19 cellular contexts compared by ENCODE assay signal in the genomic region with DNA sequence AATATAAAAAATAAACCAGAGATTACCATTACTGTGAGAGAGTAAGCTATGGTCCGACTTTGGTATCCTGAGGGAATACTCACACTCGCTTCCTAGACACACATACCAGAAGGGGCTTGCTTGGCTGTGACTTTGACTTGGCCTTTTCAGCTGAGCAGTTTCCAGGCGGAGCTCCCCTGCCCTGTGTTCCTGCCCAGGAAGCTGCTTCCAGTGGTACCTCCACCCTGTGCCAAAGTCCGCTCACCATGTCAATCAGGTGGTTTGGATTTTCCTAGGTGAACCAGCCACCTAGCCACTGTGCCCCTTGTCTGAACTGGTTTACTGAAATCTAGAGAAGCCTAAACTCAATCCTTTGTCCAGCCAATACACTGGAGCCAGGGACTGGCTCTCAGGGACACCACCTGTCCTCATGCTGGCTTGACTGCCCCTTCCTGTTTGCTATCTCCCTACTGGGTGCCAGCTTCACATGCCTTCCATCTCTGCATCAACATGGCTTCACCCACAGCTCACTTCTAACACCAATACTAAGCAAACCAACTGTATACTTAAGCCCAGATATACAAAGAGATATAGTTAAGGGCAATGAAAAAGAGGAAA. TPM values are rescaled to one million over a fixed set of nuclear protein-coding genes. Genes with fewer than 3 reads are reported as not detected.
A peak's percentile ranks its signal among the peaks of the same experiment; 100 is the strongest.
DNase-seq lines count a peak whose midpoint lies in the region; ATAC-seq and TF ChIP-seq lines count a peak whose summit lies in the region.
"Had no signal": no experiment of that assay in that cellular context is flagged by ENCODE, and none has a peak within 500 bp of the region (broad histone marks: within the 10 kb centered on the region; RNA-seq: fewer than 3 reads in every experiment).

No MANE protein-coding gene starts in this region.

- no peaks in the 10 kb centered on the region for H3K9me3 ChIP-seq in esophagus squamous epithelium
- H3K9me3 ChIP-seq in gastroesophageal sphincter, result no peaks in the 10 kb centered on the region
- H3K9me3 ChIP-seq: adrenal gland had no signal

- H3K4me3 Mint-ChIP-seq in stimulated activated naive CD8-positive, alpha-beta T cell treated with anti-CD3 and anti-CD28 coated beads, Interleukin-15, Interleukin-2, amounts not matched to agents 100 ng/mL and 50 ng/mL, for 24 hours, result no peak overlapping the region
- no peak overlapping the region for H3K4me3 Mint-ChIP-seq in naive thymus-derived CD8-positive, alpha-beta T cell

- H3K4me3 ChIP-seq in esophagus squamous epithelium (no peak overlapping the region), gastroesophageal sphincter (no peak overlapping the region)
- H3K4me3 ChIP-seq: adrenal gland, dorsolateral prefrontal cortex had no signal

- CTCF ChIA-PET in GM10248 (lab: Yijun Ruan, JAX), result interaction anchor here (0.9 to 1.7 kb wide), 4 partner anchors 10 to 32 kb away, joined by 3 to 6 read pairs (median 3); no protein-coding TSS in a partner anchor

- TF ChIP-seq CTCF in esophagus squamous epithelium (IDR thresholded peaks at IDR 0.05) (no peak), GM10248 (IDR thresholded peaks at IDR 0.05; ENCODE audit: control extremely low read depth, extremely low read depth, low read depth, missing control alignments) (no peak), gastroesophageal sphincter (IDR thresholded peaks at IDR 0.05) (no peak)

- intact Hi-C loops in esophagus squamous epithelium (cut with DNase I), result no loop called here

- ATAC-seq in stimulated activated naive CD8-positive, alpha-beta T cell treated with anti-CD3 and anti-CD28 coated beads, Interleukin-15, Interleukin-2, amounts not matched to agents 100 U/mL and 50 U/mL, for 24 hours, result no peak
- ATAC-seq in naive thymus-derived CD8-positive, alpha-beta T cell, result no peak
- no peak for ATAC-seq in gastroesophageal sphincter
- no peak for ATAC-seq in HG02588 (IDR thresholded peaks at IDR 0.05; ENCODE audit: unreplicated experiment)
- ATAC-seq: foreskin keratinocyte, Panc1 had no signal

- DNase-seq in stimulated activated naive CD8-positive, alpha-beta T cell treated with anti-CD3 and anti-CD28 coated beads, Interleukin-15, Interleukin-2, amounts not matched to agents 100 U/mL and 50 U/mL, for 24 hours, result no peak
- no peak for DNase-seq in esophagus squamous epithelium (lab: John Stamatoyannopoulos, UW)
- DNase-seq in naive thymus-derived CD8-positive, alpha-beta T cell, result no peak
- DNase-seq in GM10248 (ENCODE audit: extremely low spot score), result no peak
- no peak for DNase-seq in OCI-M2 (lab: John Stamatoyannopoulos, UW; ENCODE audit: unreplicated experiment)
- DNase-seq: activated CD4-positive, alpha-beta T cell treated with anti-CD3 and anti-CD28 coated beads, Interleukin-2, amount 50 U/mL, for 4 hours; dorsolateral prefrontal cortex; foreskin keratinocyte; islet precursor cell; NCI-H1105; NCI-H524; nucleus accumbens; stimulated activated CD8-positive, alpha-beta memory T cell treated with anti-CD3 and anti-CD28 coated beads, Interleukin-4, amount 100 ng/mL, for 48 hours; T-helper 1 cell had no signal

- peaks cover 39% of the 10 kb centered on the region for H3K36me3 Mint-ChIP-seq in stimulated activated naive CD8-positive, alpha-beta T cell treated with anti-CD3 and anti-CD28 coated beads, Interleukin-15, Interleukin-2, amounts not matched to agents 100 ng/mL and 50 ng/mL, for 24 hours (ENCODE audit: low read depth)
- H3K36me3 Mint-ChIP-seq in naive thymus-derived CD8-positive, alpha-beta T cell, result peaks cover 0 to 64% (median 19%) of the 10 kb centered on the region in 3 donors

- H3K4me1 ChIP-seq in esophagus squamous epithelium (peaks cover 52 to 87% (median 54%) of the 10 kb centered on the region in 3 donors), gastroesophageal sphincter (peaks cover 0 to 74% (median under 1%) of the 10 kb centered on the region in 3 donors)

- TF ChIP-seq POLR2A in esophagus squamous epithelium (IDR thresholded peaks at IDR 0.05) (no peak), gastroesophageal sphincter (IDR thresholded peaks at IDR 0.05) (no peak)

- H3K27ac ChIP-seq in esophagus squamous epithelium (peak overlapping the region; percentile 29 to 91 (median 76)), gastroesophageal sphincter (peak overlapping the region in 1 of 4 donors; percentile 6)
- H3K27ac ChIP-seq: foreskin keratinocyte had no signal

- WGBS in esophagus squamous epithelium, 2 donors, result 84 to 92% methylated on average over 4 of the region's 4 CpGs
- WGBS in gastroesophageal sphincter (ENCODE audit: low coverage in 1 of 2), 2 donors, result 93% methylated on average over 3 to 4 of the region's 4 CpGs

- H3K4me1 Mint-ChIP-seq in stimulated activated naive CD8-positive, alpha-beta T cell treated with anti-CD3 and anti-CD28 coated beads, Interleukin-15, Interleukin-2, amounts not matched to agents 100 ng/mL and 50 ng/mL, for 24 hours (ENCODE audit: low read depth), result peaks cover 15% of the 10 kb centered on the region
- H3K4me1 Mint-ChIP-seq in naive thymus-derived CD8-positive, alpha-beta T cell, result peaks cover 21 to 46% (median 29%) of the 10 kb centered on the region in 4 donors

- H3K27me3 ChIP-seq in esophagus squamous epithelium, result no peaks in the 10 kb centered on the region
- H3K27me3 ChIP-seq in gastroesophageal sphincter, result no peaks in the 10 kb centered on the region
- H3K27me3 ChIP-seq: adrenal gland, dorsolateral prefrontal cortex, foreskin keratinocyte had no signal

- H3K27me3 Mint-ChIP-seq in stimulated activated naive CD8-positive, alpha-beta T cell treated with anti-CD3 and anti-CD28 coated beads, Interleukin-15, Interleukin-2, amounts not matched to agents 100 ng/mL and 50 ng/mL, for 24 hours, result no peaks in the 10 kb centered on the region
- no peaks in the 10 kb centered on the region for H3K27me3 Mint-ChIP-seq in naive thymus-derived CD8-positive, alpha-beta T cell

- no peak for TF ChIP-seq EP300 in gastroesophageal sphincter (IDR thresholded peaks at IDR 0.05)

- H3K36me3 ChIP-seq in esophagus squamous epithelium (peaks cover 15 to 65% (median 30%) of the 10 kb centered on the region in 3 donors), gastroesophageal sphincter (peaks cover 0 to 70% of the 10 kb centered on the region in 2 donors)

- POLR2A ChIA-PET in naive thymus-derived CD8-positive, alpha-beta T cell (lab: Charles Lee), result interaction anchor here (0.8 kb wide), 1 partner anchor 9 kb away, joined by 3 read pairs; no protein-coding TSS in a partner anchor
- POLR2A ChIA-PET in GM10248 (lab: Yijun Ruan, JAX), result interaction anchor here (0.6 kb wide), 1 partner anchor 13 kb away, joined by 5 read pairs; no protein-coding TSS in a partner anchor

- H3K9me3 Mint-ChIP-seq in stimulated activated naive CD8-positive, alpha-beta T cell treated with anti-CD3 and anti-CD28 coated beads, Interleukin-15, Interleukin-2, amounts not matched to agents 100 ng/mL and 50 ng/mL, for 24 hours, result no peaks in the 10 kb centered on the region
- no peaks in the 10 kb centered on the region for H3K9me3 Mint-ChIP-seq in naive thymus-derived CD8-positive, alpha-beta T cell

- H3K27ac Mint-ChIP-seq in stimulated activated naive CD8-positive, alpha-beta T cell treated with anti-CD3 and anti-CD28 coated beads, Interleukin-15, Interleukin-2, amounts not matched to agents 100 ng/mL and 50 ng/mL, for 24 hours, result peak overlapping the region; percentile 10
- H3K27ac Mint-ChIP-seq in naive thymus-derived CD8-positive, alpha-beta T cell, result peak overlapping the region in 8 of 10 donors; percentile 3 to 73 (median 48)

RNA-seq across cellular contexts. Expression of gene MAX, which starts 28.6 kb away (rescaled TPM):
- total RNA-seq in esophagus squamous epithelium (10 to 100 TPM; 45.3 to 88.7 (median 46.3) TPM), gastroesophageal sphincter (10 to 100 TPM; 61.8 to 87.1 (median 80.9) TPM)
- 100 to 1,000 TPM; 200 to 216 TPM for total RNA-seq in naive thymus-derived CD8-positive, alpha-beta T cell
- 100 to 1,000 TPM; 121 to 140 (median 131) TPM for polyA plus RNA-seq in naive thymus-derived CD8-positive, alpha-beta T cell
